ENCODE assay signal across 14 cellular contexts in the genomic region with DNA sequence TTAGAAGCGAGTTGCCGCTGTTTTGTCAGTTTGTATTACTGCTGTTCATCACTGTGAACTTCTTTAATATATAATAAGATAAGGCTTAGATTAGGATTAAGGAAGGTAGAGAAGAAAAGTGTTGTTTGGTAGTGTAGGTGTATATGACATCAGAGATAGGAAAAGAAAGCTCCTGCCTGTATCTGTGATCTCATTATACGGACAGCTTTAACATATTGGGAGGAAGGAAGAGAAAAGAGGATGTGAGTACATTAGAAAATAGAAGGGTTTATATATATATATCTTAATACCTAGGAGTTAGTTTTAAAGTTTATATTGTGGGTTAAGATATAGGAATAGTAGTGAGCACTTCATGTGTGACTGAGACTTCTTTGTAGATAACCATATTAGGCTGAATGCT.
DNase-seq lines count a peak whose midpoint lies in the region; ATAC-seq, FAIRE-seq and TF ChIP-seq lines count a peak whose summit lies in the region.
"Had no signal": no experiment of that assay in that cellular context is flagged by ENCODE, and none has a peak within 500 bp of the region (broad histone marks: within the 10 kb centered on the region; RNA-seq: fewer than 3 reads in every experiment).

No MANE protein-coding gene starts in this region.

- no peaks in the 10 kb centered on the region for H3K27me3 Mint-ChIP-seq in IgD-negative memory B cell
- H3K27me3 Mint-ChIP-seq: CD8-positive, alpha-beta memory T cell had no signal

- TF ChIP-seq EP300 in A549 (IDR thresholded peaks at IDR 0.05), result no peak
- TF ChIP-seq EP300 in transverse colon (IDR thresholded peaks at IDR 0.05; ENCODE audit: low read depth), result no peak

- POLR2A ChIA-PET in A549 (lab: Yijun Ruan, JAX), result no interaction called here
- POLR2A ChIA-PET in OCI-LY7 (lab: Charles Lee), result interaction anchor here (0.6 to 1.4 kb wide), 4 partner anchors 15 to 219 kb away, joined by 3 to 5 read pairs (median 4); no protein-coding TSS in a partner anchor
- POLR2A ChIA-PET in GM10248 (lab: Yijun Ruan, JAX), result no interaction called here

- CTCF ChIA-PET in A549 (lab: Yijun Ruan, JAX) (interaction anchor here (0.9 kb wide), 1 partner anchor 21 kb away, joined by 3 read pairs; no protein-coding TSS in a partner anchor), OCI-LY7 (lab: Charles Lee; ENCODE audit: unreplicated experiment) (interaction anchor here (0.6 kb wide), 1 partner anchor 17 kb away, joined by 3 read pairs; no protein-coding TSS in a partner anchor), GM10248 (lab: Yijun Ruan, JAX) (no interaction called here)

- H3K79me2 ChIP-seq in OCI-LY7 (ENCODE audit: insufficient read depth, low read depth, low read length), result peaks cover 50% of the 10 kb centered on the region

- no peak overlapping the region for H3K27ac ChIP-seq in A549
- peak overlapping the region; percentile 38 for H3K27ac ChIP-seq in OCI-LY7 (ENCODE audit: low read depth, low read length, poor library complexity, severe bottlenecking)
- no peak overlapping the region for H3K27ac ChIP-seq in transverse colon
- H3K27ac ChIP-seq: HL-60 had no signal

- no peaks in the 10 kb centered on the region for H4K20me1 ChIP-seq in OCI-LY7 (ENCODE audit: insufficient read depth, low read length)

- peaks cover 10% of the 10 kb centered on the region for H3K36me3 Mint-ChIP-seq in IgD-negative memory B cell

- peak overlapping the region; percentile 0 to 79 (median 53) for H3K27ac Mint-ChIP-seq in IgD-negative memory B cell
- H3K27ac Mint-ChIP-seq: CD8-positive, alpha-beta memory T cell had no signal

- H3K9me3 ChIP-seq in A549, result peaks cover 5% of the 10 kb centered on the region; the same call in 1 of the 3 replicates
- peaks cover 23% of the 10 kb centered on the region; the same call in 1 of the 2 replicates for H3K9me3 ChIP-seq in OCI-LY7 (ENCODE audit: low read length)
- H3K9me3 ChIP-seq in BE2C, result no peaks in the 10 kb centered on the region; the same call in 1 of the 2 replicates
- no peaks in the 10 kb centered on the region for H3K9me3 ChIP-seq in transverse colon
- H3K9me3 ChIP-seq: Caco-2 had no signal

- intact Hi-C loops in OCI-LY7 (cut with micrococcal nuclease; ENCODE audit: unreplicated experiment), result no loop called here
- intact Hi-C loops in transverse colon (cut with DNase I; ENCODE audit: low total_unique reads), result no loop called here

- H3K4me3 ChIP-seq in A549, result no peak overlapping the region
- H3K4me3 ChIP-seq in OCI-LY7 (ENCODE audit: low read depth, low read length, poor library complexity, severe bottlenecking), result peak overlapping the region; percentile 28
- no peak overlapping the region for H3K4me3 ChIP-seq in BE2C (ENCODE audit: low read depth, low read length)
- H3K4me3 ChIP-seq in transverse colon, result no peak overlapping the region

- H3K36me3 ChIP-seq in OCI-LY7 (ENCODE audit: insufficient read depth, low read length) (peaks cover 93% of the 10 kb centered on the region), BE2C (no peaks in the 10 kb centered on the region), transverse colon (no peaks in the 10 kb centered on the region)

- no peak for TF ChIP-seq RAD21 in A549 (conservative IDR thresholded peaks at IDR 0.05 in 1 of 2, IDR thresholded peaks at IDR 0.05 in 1 of 2)

- no peak for TF ChIP-seq CTCF in A549 (IDR thresholded peaks at IDR 0.05)
- no peak for TF ChIP-seq CTCF in OCI-LY7 (conservative IDR thresholded peaks at IDR 0.05; ENCODE audit: low read length)
- TF ChIP-seq CTCF in BE2C (IDR thresholded peaks at IDR 0.05; ENCODE audit: low read depth, low read length), result no peak
- TF ChIP-seq CTCF in transverse colon (IDR thresholded peaks at IDR 0.05), result no peak
- no peak for TF ChIP-seq CTCF in GM10248 (IDR thresholded peaks at IDR 0.05; ENCODE audit: control extremely low read depth, extremely low read depth, low read depth, missing control alignments)

- DNase-seq in A549 (ENCODE audit: low read depth in 1 of 2, low spot score in 1 of 2) (no peak), OCI-LY7 (ENCODE audit: low spot score) (peak; percentile 26), germinal center (ENCODE audit: low spot score) (peak; percentile 25), BE2C (no peak), UCSD-AML1 (lab: John Stamatoyannopoulos, UW; ENCODE audit: unreplicated experiment) (no peak), transverse colon (no peak), GM10248 (ENCODE audit: extremely low spot score) (no peak)
- DNase-seq: Caco-2; CD8-positive, alpha-beta memory T cell; DND-41; GF-D8 had no signal

- WGBS in A549 (ENCODE audit: missing lambda C conversion rate), result 90% methylated on average over 3 of the region's 3 CpGs
- 94 to 95% methylated on average over 3 of the region's 3 CpGs for WGBS in transverse colon (ENCODE audit: low coverage in 1 of 2), 2 donors

- no peaks in the 10 kb centered on the region for H3K4me1 ChIP-seq in A549
- H3K4me1 ChIP-seq in OCI-LY7 (ENCODE audit: insufficient read depth, low read length, poor library complexity, severe bottlenecking), result peaks cover 28% of the 10 kb centered on the region
- H3K4me1 ChIP-seq in BE2C, result no peaks in the 10 kb centered on the region
- H3K4me1 ChIP-seq in transverse colon, result no peaks in the 10 kb centered on the region
- H3K4me1 ChIP-seq: Caco-2 had no signal

- H3K4me2 ChIP-seq in A549, result no peak overlapping the region
- peak overlapping the region; percentile 34 for H3K4me2 ChIP-seq in OCI-LY7 (ENCODE audit: low read length)

- peak; percentile 28 for FAIRE-seq in A549 (lab: Jason Lieb, UNC)

- H3K4me1 Mint-ChIP-seq in IgD-negative memory B cell, result peaks cover 25 to 40% (median 40%) of the 10 kb centered on the region in 3 donors
- H3K4me1 Mint-ChIP-seq: CD8-positive, alpha-beta memory T cell had no signal

- no peaks in the 10 kb centered on the region for H3K9me2 ChIP-seq in OCI-LY7 (ENCODE audit: insufficient read depth, low read length)

- H3K9me3 Mint-ChIP-seq in IgD-negative memory B cell, result no peaks in the 10 kb centered on the region

- peak overlapping the region in 2 of 4 donors; percentile 2 to 20 for H3K4me3 Mint-ChIP-seq in IgD-negative memory B cell
- H3K4me3 Mint-ChIP-seq: CD8-positive, alpha-beta memory T cell had no signal

- TF ChIP-seq POLR2A in A549 (IDR thresholded peaks at IDR 0.05; ENCODE audit: low read length) (no peak), transverse colon (IDR thresholded peaks at IDR 0.05) (no peak)

- H2AFZ ChIP-seq in OCI-LY7 (ENCODE audit: low read length), result no peak overlapping the region

- H3K27me3 ChIP-seq in BE2C, result no peaks in the 10 kb centered on the region
- H3K27me3 ChIP-seq in transverse colon, result no peaks in the 10 kb centered on the region

- in situ Hi-C loops in transverse colon (cut with MboI; ENCODE audit: low pct_ligation_motif_present in 1 of 4, low pct_unique_long_range_greater_than_20kb in 1 of 4, low sequenced_read_pairs in 3 of 4), result no loop called here

- ATAC-seq in A549, result no peak
- ATAC-seq: HCT116 had no signal

- no TSS peak for BruUV-seq in OCI-LY7 (replicated peaks; lab: Mats Ljungman, UMichigan)

TF ChIP-seq in A549, 52 proteins besides CTCF, POLR2A, EP300 and RAD21:
- TF ChIP-seq EHMT2 (IDR thresholded peaks at IDR 0.05; ENCODE audit: low read depth), result no peak
- TF ChIP-seq RCOR1 (IDR thresholded peaks at IDR 0.05; ENCODE audit: low read depth, low read length), result no peak
- TF ChIP-seq JUNB (IDR thresholded peaks at IDR 0.05), result no peak
- no peak for TF ChIP-seq KDM1A (IDR thresholded peaks at IDR 0.05; ENCODE audit: low read depth)
- TF ChIP-seq NPAS2 (CRISPR knock-in tag; IDR thresholded peaks at IDR 0.05; ENCODE audit: borderline replicate concordance), result no peak
- TF ChIP-seq, protein P1, sequence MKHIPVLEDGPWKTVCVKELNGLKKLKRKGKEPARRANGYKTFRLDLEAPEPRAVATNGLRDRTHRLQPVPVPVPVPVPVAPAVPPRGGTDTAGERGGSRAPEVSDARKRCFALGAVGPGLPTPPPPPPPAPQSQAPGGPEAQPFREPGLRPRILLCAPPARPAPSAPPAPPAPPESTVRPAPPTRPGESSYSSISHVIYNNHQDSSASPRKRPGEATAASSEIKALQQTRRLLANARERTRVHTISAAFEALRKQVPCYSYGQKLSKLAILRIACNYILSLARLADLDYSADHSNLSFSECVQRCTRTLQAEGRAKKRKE (CRISPR knock-in tag; IDR thresholded peaks at IDR 0.05; ENCODE audit: low read depth), result no peak

Comparison
In these comparisons a context has a peak if more than half of its experiments do, and no peak if none do; other contexts are left out.
1. DNase-seq: peak in OCI-LY7 (single experiment) and germinal center (single experiment); none in A549 (0 of 2), BE2C (single experiment), UCSD-AML1 (single experiment), transverse colon (single experiment) and GM10248 (single experiment).